In the genomic region with DNA sequence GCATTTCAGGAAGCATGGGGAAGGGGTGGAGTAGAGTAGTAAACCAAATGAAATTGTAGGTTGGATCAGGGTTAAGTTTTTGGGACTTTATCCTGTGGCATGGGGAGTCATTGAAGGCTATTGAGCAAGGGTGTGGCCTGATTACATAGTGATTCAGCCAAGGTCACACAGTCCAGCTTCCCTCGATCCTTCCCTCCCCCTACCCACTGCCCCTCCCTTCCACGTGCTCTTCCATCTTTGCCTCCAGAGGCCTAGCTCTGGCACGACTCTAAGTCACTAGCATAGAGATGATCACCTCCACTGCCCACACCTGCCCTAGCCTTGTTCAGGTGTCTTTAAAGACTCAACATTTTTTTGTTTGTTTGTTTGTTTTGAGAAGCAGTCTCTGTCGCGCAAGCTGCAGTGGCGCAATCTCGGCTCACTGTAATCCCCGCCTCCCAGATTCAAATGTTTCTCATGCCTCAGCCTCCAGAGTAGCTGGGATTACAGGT, we compare ENCODE assay signal across 1 cellular context.
TF ChIP-seq lines count a peak whose summit lies in the region.

No MANE protein-coding gene starts in this region.

TF ChIP-seq in H1, 55 proteins besides CTCF, POLR2A, EP300 and RAD21:
- TF ChIP-seq KDM4A (IDR thresholded peaks at IDR 0.05; ENCODE audit: low read depth, low read length, severe bottlenecking) (no peak), TEAD4 (IDR thresholded peaks at IDR 0.05; ENCODE audit: low read depth, low read length) (no peak), YY1 (IDR thresholded peaks at IDR 0.05; ENCODE audit: low read depth, low read length) (no peak), NANOG (IDR thresholded peaks at IDR 0.05; ENCODE audit: insufficient read depth, low read depth, low read length, poor library complexity, severe bottlenecking) (no peak), POLR2AphosphoS5 (IDR thresholded peaks at IDR 0.05; ENCODE audit: low read depth, low read length) (no peak), CBX8 (IDR thresholded peaks at IDR 0.05; ENCODE audit: borderline replicate concordance, low read depth, low read length) (no peak), CHD1 (IDR thresholded peaks at IDR 0.05; ENCODE audit: low read depth, low read length) (no peak), NRF1 (IDR thresholded peaks at IDR 0.05; ENCODE audit: low read depth, low read length) (no peak), CEBPB (IDR thresholded peaks at IDR 0.05; ENCODE audit: low read depth, low read length) (no peak)
